8 cellular contexts compared by ENCODE assay signal in the genomic region with DNA sequence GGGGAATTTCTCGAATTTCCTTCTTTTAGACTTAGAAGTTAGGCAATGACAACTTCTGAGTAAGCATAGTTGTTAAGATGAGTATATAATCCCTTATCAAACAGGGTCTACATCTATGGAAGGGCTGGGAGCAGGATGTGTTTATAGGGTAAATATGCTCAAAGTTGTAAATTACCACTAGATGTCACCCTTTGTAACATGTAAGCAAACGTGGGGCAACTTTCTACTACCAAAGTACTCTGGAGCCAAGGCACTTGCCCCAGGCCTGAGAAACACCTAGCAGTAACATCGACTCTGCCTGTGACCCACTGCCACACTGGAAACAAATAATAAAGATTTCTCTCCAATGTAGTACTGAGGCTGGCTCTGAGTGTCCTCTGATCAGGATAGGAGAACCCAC.
DNase-seq lines count a peak whose midpoint lies in the region; FAIRE-seq and TF ChIP-seq lines count a peak whose summit lies in the region.

No MANE protein-coding gene starts in this region.

- peak; percentile 53 for FAIRE-seq in GM12892 (lab: Jason Lieb, UNC)

- H3K27ac ChIP-seq in testis = no peak overlapping the region

- no peak overlapping the region for H3K4me3 ChIP-seq in testis

- 44 to 52% methylated on average over 3 of the region's 3 CpGs for WGBS in testis, 2 donors

- intact Hi-C loops in testis (cut with DNase I; ENCODE audit: low total_unique reads) = no loop called here

- H3K4me1 ChIP-seq in testis = no peaks in the 10 kb centered on the region

- H3K9me3 ChIP-seq in testis = no peaks in the 10 kb centered on the region

- no peak for DNase-seq in GM12892 (ENCODE audit: insufficient read length)
- peak; percentile 62 for DNase-seq in HCEC 1CT
- DNase-seq in M059J (ENCODE audit: low read depth) = peak; percentile 61
- DNase-seq in SKM-1 treated with dmso at 0.1 percent for 144 hours (lab: John Stamatoyannopoulos, UW; ENCODE audit: unreplicated experiment) = peak; percentile 47
- peak; percentile 57 for DNase-seq in glomerular visceral epithelial cell (ENCODE audit: extremely low spot score)
- peak; percentile 24 for DNase-seq in testis
- DNase-seq in stimulated activated CD4-positive, alpha-beta T cell treated with anti-CD3 and anti-CD28 coated beads, Interleukin-15, amount 100 ng/mL, for 24 hours = no peak
- DNase-seq in NCI-H187 (lab: John Stamatoyannopoulos, UW) = no peak

- H3K36me3 ChIP-seq in testis (ENCODE audit: low read depth, missing control alignments) = no peaks in the 10 kb centered on the region

- TF ChIP-seq CTCF in testis (IDR thresholded peaks at IDR 0.05) = peak in 1 of 3 experiments; percentile 25

- H3K27me3 ChIP-seq in testis = no peaks in the 10 kb centered on the region

- TF ChIP-seq POLR2A in GM12892 (IDR thresholded peaks at IDR 0.05; ENCODE audit: low read depth, low read length) (no peak), testis (IDR thresholded peaks at IDR 0.05) (no peak)

Comparison
In these comparisons a context has a peak if more than half of its experiments do, and no peak if none do; other contexts are left out.
1. DNase-seq: peak in HCEC 1CT (single experiment), M059J (single experiment), SKM-1 treated with dmso at 0.1 percent for 144 hours (single experiment), glomerular visceral epithelial cell (single experiment) and testis (single experiment); none in GM12892 (single experiment), stimulated activated CD4-positive, alpha-beta T cell treated with anti-CD3 and anti-CD28 coated beads, Interleukin-15, amount 100 ng/mL, for 24 hours (single experiment) and NCI-H187 (0 of 2).